ENCODE assay signal across 9 cellular contexts in genomic region chr16:66478733-66479511, GRCh38. TPM values are rescaled to one million over a fixed set of nuclear protein-coding genes. Genes with fewer than 3 reads are reported as not detected.
DNase-seq lines count a peak whose midpoint lies in the region; ATAC-seq, FAIRE-seq and TF ChIP-seq lines count a peak whose summit lies in the region.
"Had no signal": no experiment of that assay in that cellular context is flagged by ENCODE, and none has a peak within 500 bp of the region (broad histone marks: within the 10 kb centered on the region; RNA-seq: fewer than 3 reads in every experiment).

No MANE protein-coding gene starts in this region.

- no peaks in the 10 kb centered on the region for H3K36me3 ChIP-seq in CD8-positive, alpha-beta memory T cell (ENCODE audit: insufficient read depth, low read length)
- no peaks in the 10 kb centered on the region for H3K36me3 ChIP-seq in astrocyte (ENCODE audit: insufficient read depth, low read length)

- no peak overlapping the region for H3K4me2 ChIP-seq in astrocyte (ENCODE audit: low read length)

- TF ChIP-seq CTCF in GM20000 (IDR thresholded peaks at IDR 0.05; ENCODE audit: extremely low read depth, missing control alignments) (peak; percentile 86), astrocyte (IDR thresholded peaks at IDR 0.05; ENCODE audit: insufficient read depth, low read depth, low read length) (peak; percentile 60)

- CTCF ChIA-PET in CD8-positive, alpha-beta memory T cell (lab: Charles Lee): interaction anchor here (0.7 to 8.1 kb wide), 13 partner anchors 10 to 172 kb away, joined by 3 to 62 read pairs (median 4); partner anchors contain the start of gene CKLF

- no peaks in the 10 kb centered on the region for H3K9me3 Mint-ChIP-seq in CD8-positive, alpha-beta memory T cell
- H3K9me3 Mint-ChIP-seq in astrocyte (ENCODE audit: unreplicated experiment): no peaks in the 10 kb centered on the region

- peak overlapping the region; percentile 61 for H2AFZ ChIP-seq in astrocyte (ENCODE audit: low read depth, low read length)

- H4K20me1 ChIP-seq in astrocyte (ENCODE audit: insufficient read depth, low read length): no peaks in the 10 kb centered on the region

- peak overlapping the region in 3 of 7 donors; percentile 14 to 49 (median 45) for H3K4me3 Mint-ChIP-seq in CD8-positive, alpha-beta memory T cell
- H3K4me3 Mint-ChIP-seq in astrocyte (ENCODE audit: unreplicated experiment): peak overlapping the region; percentile 69

- no peak for ATAC-seq in HG03460 (IDR thresholded peaks at IDR 0.05; ENCODE audit: unreplicated experiment)

- H3K27ac Mint-ChIP-seq in CD8-positive, alpha-beta memory T cell: peak overlapping the region in 6 of 8 donors; percentile 2 to 78 (median 46)
- H3K27ac Mint-ChIP-seq in astrocyte (ENCODE audit: unreplicated experiment): peak overlapping the region; percentile 44

- H3K27ac ChIP-seq in CD8-positive, alpha-beta memory T cell (ENCODE audit: low read depth, low read length): no peak overlapping the region
- H3K27ac ChIP-seq in astrocyte (ENCODE audit: low read depth, low read length): no peak overlapping the region

- peak; percentile 20 for FAIRE-seq in astrocyte (lab: Jason Lieb, UNC)

- no peaks in the 10 kb centered on the region for H3K27me3 Mint-ChIP-seq in CD8-positive, alpha-beta memory T cell
- peaks cover 31% of the 10 kb centered on the region for H3K27me3 Mint-ChIP-seq in astrocyte (ENCODE audit: low read depth, unreplicated experiment)

- H3K9me3 ChIP-seq in CD8-positive, alpha-beta memory T cell (ENCODE audit: low read length): no peaks in the 10 kb centered on the region
- no peaks in the 10 kb centered on the region for H3K9me3 ChIP-seq in astrocyte (ENCODE audit: insufficient read depth, low read depth, low read length)

- POLR2A ChIA-PET in CD8-positive, alpha-beta memory T cell (lab: Charles Lee): no interaction called here

- no peak overlapping the region for H3K4me3 ChIP-seq in CD8-positive, alpha-beta memory T cell (ENCODE audit: low read length)
- H3K4me3 ChIP-seq in Jurkat, Clone E6-1 (ENCODE audit: low read length): no peak overlapping the region
- no peak overlapping the region for H3K4me3 ChIP-seq in astrocyte (ENCODE audit: insufficient read depth, low read depth, low read length)

- H3K36me3 Mint-ChIP-seq in CD8-positive, alpha-beta memory T cell: no peaks in the 10 kb centered on the region
- no peaks in the 10 kb centered on the region for H3K36me3 Mint-ChIP-seq in astrocyte (ENCODE audit: low read depth, unreplicated experiment)

- H3K4me1 Mint-ChIP-seq in CD8-positive, alpha-beta memory T cell: peaks cover 33 to 44% (median 38%) of the 10 kb centered on the region in 3 donors
- H3K4me1 Mint-ChIP-seq in astrocyte (ENCODE audit: low read depth, unreplicated experiment): no peaks in the 10 kb centered on the region

- H3K79me2 ChIP-seq in astrocyte (ENCODE audit: insufficient read depth, low read length): no peaks in the 10 kb centered on the region

- H3K4me1 ChIP-seq in CD8-positive, alpha-beta memory T cell (ENCODE audit: insufficient read depth, low read length): peaks cover 24% of the 10 kb centered on the region
- H3K4me1 ChIP-seq in astrocyte (ENCODE audit: insufficient read depth, low read length): no peaks in the 10 kb centered on the region

- DNase-seq in CD8-positive, alpha-beta memory T cell: peak; percentile 65 to 83 (median 67)
- DNase-seq in GM20000 (ENCODE audit: low spot score) (peak; percentile 86), T-helper 9 cell (peak; percentile 69), astrocyte (ENCODE audit: low read depth) (peak; percentile 15), iPS DF 19.7 (ENCODE audit: low read depth, low spot score) (peak; percentile 59)
- peak; percentile 91 for DNase-seq in Jurkat, Clone E6-1 (ENCODE audit: low read depth, low spot score)
- DNase-seq in stimulated activated CD4-positive, alpha-beta T cell treated with anti-CD3 and anti-CD28 coated beads, Interleukin-15, amount 100 ng/mL, for 24 hours: peak; percentile 90

- no peak overlapping the region for H3K9ac ChIP-seq in astrocyte (ENCODE audit: low read length)

- no peaks in the 10 kb centered on the region for H3K27me3 ChIP-seq in CD8-positive, alpha-beta memory T cell (ENCODE audit: insufficient read depth, low read length, poor library complexity, severe bottlenecking)
- H3K27me3 ChIP-seq in astrocyte (ENCODE audit: insufficient read depth, low read length): peaks cover 7% of the 10 kb centered on the region

RNA-seq across cellular contexts. Expression of gene BEAN1, which starts 51.8 kb away (rescaled TPM):
- total RNA-seq in CD8-positive, alpha-beta memory T cell: not detected
- 0.09 TPM for polyA plus RNA-seq in CD8-positive, alpha-beta memory T cell
- not detected for polyA plus RNA-seq in Jurkat, Clone E6-1 (2012; ENCODE audit: insufficient read depth, insufficient read length)
- 1.2 and 2.1 TPM in 2 replicates for total RNA-seq in astrocyte
- total RNA-seq: activated CD8-positive, alpha-beta memory T cell treated with anti-CD3 and anti-CD28 coated beads for 36 hours had no signal

Comparison
In these comparisons a context has a peak if more than half of its experiments do, and no peak if none do; other contexts are left out.
1. DNase-seq: peak in every context shown above with its lines; median percentile 91 in Jurkat, Clone E6-1; 90 in stimulated activated CD4-positive, alpha-beta T cell treated with anti-CD3 and anti-CD28 coated beads, Interleukin-15, amount 100 ng/mL, for 24 hours; 86 in GM20000; 69 in T-helper 9 cell; 67 in CD8-positive, alpha-beta memory T cell; 59 in iPS DF 19.7; 15 in astrocyte.